22 cellular contexts compared by ENCODE assay signal in genomic region chr10:62098278-62099121, GRCh38.
DNase-seq lines count a peak whose midpoint lies in the region; ATAC-seq and TF ChIP-seq lines count a peak whose summit lies in the region.
"Had no signal": no experiment of that assay in that cellular context is flagged by ENCODE, and none has a peak within 500 bp of the region (broad histone marks: within the 10 kb centered on the region; RNA-seq: fewer than 3 reads in every experiment).

No MANE protein-coding gene starts in this region.

- intact Hi-C loops in Right ventricle myocardium inferior (cut with DNase I) (no loop called here), head of caudate nucleus (cut with DNase I) (no loop called here)

- DNase-seq in DMS53 (lab: John Stamatoyannopoulos, UW) (peak; percentile 32), DMS53 treated with DMSO at 0.1 percent for 48 hours (lab: John Stamatoyannopoulos, UW; ENCODE audit: unreplicated experiment) (no peak), right atrium auricular region (ENCODE audit: low spot score) (no peak), Right ventricle myocardium inferior (ENCODE audit: missing footprints) (no peak), head of caudate nucleus (no peak), WTC11 (ENCODE audit: low spot score) (no peak), MG63 (no peak)
- DNase-seq: activated CD8-positive, alpha-beta memory T cell treated with anti-CD3 and anti-CD28 coated beads, Interleukin-2, amount 50 U/mL, for 48 hours; aorta; COR-L47; cortex of kidney; heart left ventricle; islet precursor cell; KBM-7; midbrain; NCI-H1092 treated with DMSO at 0.1 percent for 48 hours; NCI-H345; nucleus accumbens; stimulated activated naive CD8-positive, alpha-beta T cell treated with anti-CD3 and anti-CD28 coated beads, Interleukin-15, amount 100 ng/mL, for 72 hours had no signal

- H3K4me3 ChIP-seq in right atrium auricular region (no peak overlapping the region), MG63 (no peak overlapping the region)
- H3K4me3 ChIP-seq: esophagus muscularis mucosa, heart left ventricle, smooth muscle cell had no signal

- H3K4me1 Mint-ChIP-seq in WTC11, result peaks cover 11% of the 10 kb centered on the region
- H3K4me1 Mint-ChIP-seq: stimulated activated naive CD8-positive, alpha-beta T cell treated with anti-CD3 and anti-CD28 coated beads, Interleukin-15, amount 100 ng/mL, for 72 hours had no signal

- H3K27me3 Mint-ChIP-seq in WTC11 (ENCODE audit: low read depth), result no peaks in the 10 kb centered on the region
- H3K27me3 Mint-ChIP-seq: stimulated activated naive CD8-positive, alpha-beta T cell treated with anti-CD3 and anti-CD28 coated beads, Interleukin-15, amount 100 ng/mL, for 72 hours had no signal

- no peaks in the 10 kb centered on the region for H3K9me3 ChIP-seq in right atrium auricular region
- H3K9me3 ChIP-seq in MG63, result no peaks in the 10 kb centered on the region
- H3K9me3 ChIP-seq: esophagus muscularis mucosa, heart left ventricle had no signal

- H3K36me3 Mint-ChIP-seq in WTC11, result no peaks in the 10 kb centered on the region

- POLR2A ChIA-PET in WTC11 (lab: Charles Lee), result no interaction called here

- H3K4me1 ChIP-seq in right atrium auricular region, result peaks cover 0 to 32% of the 10 kb centered on the region in 2 donors

- CTCF ChIA-PET in WTC11 (lab: Charles Lee), result no interaction called here

- ATAC-seq in Right ventricle myocardium inferior, result no peak
- peak; percentile 42 for ATAC-seq in esophagus mucosa
- no peak for ATAC-seq in WTC11
- ATAC-seq: stimulated activated naive CD8-positive, alpha-beta T cell treated with anti-CD3 and anti-CD28 coated beads, Interleukin-15, amount 100 ng/mL, for 72 hours had no signal

- no peak overlapping the region for H3K4me3 Mint-ChIP-seq in WTC11
- H3K4me3 Mint-ChIP-seq: stimulated activated naive CD8-positive, alpha-beta T cell treated with anti-CD3 and anti-CD28 coated beads, Interleukin-15, amount 100 ng/mL, for 72 hours had no signal

- H3K27ac ChIP-seq in right atrium auricular region, result peak overlapping the region; percentile 31 to 48
- H3K27ac ChIP-seq: esophagus muscularis mucosa, heart left ventricle had no signal

- H3K27me3 ChIP-seq in right atrium auricular region (no peaks in the 10 kb centered on the region), MG63 (no peaks in the 10 kb centered on the region)
- H3K27me3 ChIP-seq: esophagus muscularis mucosa, heart left ventricle had no signal

- H3K27ac Mint-ChIP-seq in WTC11, result no peak overlapping the region

- no peaks in the 10 kb centered on the region for H3K9me3 Mint-ChIP-seq in WTC11
- H3K9me3 Mint-ChIP-seq: stimulated activated naive CD8-positive, alpha-beta T cell treated with anti-CD3 and anti-CD28 coated beads, Interleukin-15, amount 100 ng/mL, for 72 hours had no signal

- no peak for TF ChIP-seq CTCF in right atrium auricular region (IDR thresholded peaks at IDR 0.05)
- no peak for TF ChIP-seq CTCF in WTC11 (IDR thresholded peaks at IDR 0.05)

- H3K36me3 ChIP-seq in right atrium auricular region (no peaks in the 10 kb centered on the region), MG63 (peaks cover 25% of the 10 kb centered on the region)

TF ChIP-seq in WTC11, 78 proteins besides CTCF, POLR2A, EP300 and RAD21:
- TF ChIP-seq PRDM15 (CRISPR knock-in tag; IDR thresholded peaks at IDR 0.05) (no peak), ZNF416 (CRISPR knock-in tag; IDR thresholded peaks at IDR 0.05) (no peak), ZNF263 (CRISPR knock-in tag; IDR thresholded peaks at IDR 0.05; ENCODE audit: low read depth) (no peak), ZNF138 (CRISPR knock-in tag; conservative IDR thresholded peaks at IDR 0.05) (no peak)
